ENCODE assay signal across 21 cellular contexts in the genomic region with DNA sequence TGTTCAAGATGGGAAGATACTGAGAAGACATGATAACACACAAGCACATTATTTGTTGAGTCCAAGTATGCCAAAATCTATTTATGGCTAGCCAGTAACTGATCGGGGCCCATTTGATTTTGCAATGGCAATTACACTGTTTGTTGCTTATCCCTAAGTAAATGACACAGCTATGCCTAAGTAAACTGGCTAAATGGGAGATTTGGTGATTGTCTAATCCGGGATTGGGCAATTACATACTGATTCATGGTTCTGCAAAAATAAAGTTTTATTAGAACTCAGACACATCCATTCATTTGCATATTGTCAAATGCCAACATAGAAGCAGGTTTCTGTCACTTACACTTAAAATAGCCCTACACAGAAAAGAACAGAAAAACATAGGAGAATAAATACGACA.
"Had no signal": no experiment of that assay in that cellular context is flagged by ENCODE, and none has a peak within 500 bp of the region (broad histone marks: within the 10 kb centered on the region; RNA-seq: fewer than 3 reads in every experiment).

No MANE protein-coding gene starts in this region.

- H3K4me3 ChIP-seq: colonic mucosa, left ventricle myocardium inferior, lung, psoas muscle, skin epidermis, stomach, thoracic aorta, transverse colon had no signal

- ATAC-seq: esophagus mucosa; foreskin keratinocyte; naive thymus-derived CD8-positive, alpha-beta T cell; psoas muscle; sciatic nerve had no signal

- DNase-seq: colonic mucosa; dermis blood vessel endothelial cell; foreskin keratinocyte; immature natural killer cell; left ventricle myocardium inferior; naive thymus-derived CD8-positive, alpha-beta T cell; psoas muscle; retina; stimulated activated CD4-positive, alpha-beta T cell treated with anti-CD3 and anti-CD28 coated beads, Interleukin-2, amount 100 ng/mL, for 24 hours; stimulated activated CD4-positive, alpha-beta T cell treated with anti-CD3 and anti-CD28 coated beads, Interleukin-4, amount 100 ng/mL, for 4 hours; stimulated activated naive CD4-positive, alpha-beta T cell; stomach; substantia nigra; transverse colon had no signal

- FAIRE-seq: keratinocyte had no signal

- H3K27ac Mint-ChIP-seq: naive thymus-derived CD8-positive, alpha-beta T cell had no signal

- H3K9me3 Mint-ChIP-seq: immature natural killer cell had no signal

- H3K36me3 Mint-ChIP-seq: immature natural killer cell had no signal

- H3K36me3 ChIP-seq: colonic mucosa, left ventricle myocardium inferior, neutrophil, stomach, thoracic aorta, transverse colon had no signal

- H3K4me3 Mint-ChIP-seq: immature natural killer cell; naive thymus-derived CD8-positive, alpha-beta T cell had no signal

- H3K9me3 ChIP-seq: colonic mucosa, left ventricle myocardium inferior, neutrophil, psoas muscle, thoracic aorta, transverse colon had no signal

- H3K27ac ChIP-seq: colonic mucosa, foreskin keratinocyte, left ventricle myocardium inferior, neutrophil, psoas muscle, skin epidermis, stomach, thoracic aorta, transverse colon had no signal

- H3K27me3 Mint-ChIP-seq: naive thymus-derived CD8-positive, alpha-beta T cell had no signal

- H3K27me3 ChIP-seq: colonic mucosa, foreskin keratinocyte, neutrophil, stomach, transverse colon had no signal

- H3K4me1 ChIP-seq: colonic mucosa, foreskin keratinocyte, left ventricle myocardium inferior, psoas muscle, stomach, transverse colon had no signal
